8 cellular contexts compared by ENCODE assay signal in the genomic region with DNA sequence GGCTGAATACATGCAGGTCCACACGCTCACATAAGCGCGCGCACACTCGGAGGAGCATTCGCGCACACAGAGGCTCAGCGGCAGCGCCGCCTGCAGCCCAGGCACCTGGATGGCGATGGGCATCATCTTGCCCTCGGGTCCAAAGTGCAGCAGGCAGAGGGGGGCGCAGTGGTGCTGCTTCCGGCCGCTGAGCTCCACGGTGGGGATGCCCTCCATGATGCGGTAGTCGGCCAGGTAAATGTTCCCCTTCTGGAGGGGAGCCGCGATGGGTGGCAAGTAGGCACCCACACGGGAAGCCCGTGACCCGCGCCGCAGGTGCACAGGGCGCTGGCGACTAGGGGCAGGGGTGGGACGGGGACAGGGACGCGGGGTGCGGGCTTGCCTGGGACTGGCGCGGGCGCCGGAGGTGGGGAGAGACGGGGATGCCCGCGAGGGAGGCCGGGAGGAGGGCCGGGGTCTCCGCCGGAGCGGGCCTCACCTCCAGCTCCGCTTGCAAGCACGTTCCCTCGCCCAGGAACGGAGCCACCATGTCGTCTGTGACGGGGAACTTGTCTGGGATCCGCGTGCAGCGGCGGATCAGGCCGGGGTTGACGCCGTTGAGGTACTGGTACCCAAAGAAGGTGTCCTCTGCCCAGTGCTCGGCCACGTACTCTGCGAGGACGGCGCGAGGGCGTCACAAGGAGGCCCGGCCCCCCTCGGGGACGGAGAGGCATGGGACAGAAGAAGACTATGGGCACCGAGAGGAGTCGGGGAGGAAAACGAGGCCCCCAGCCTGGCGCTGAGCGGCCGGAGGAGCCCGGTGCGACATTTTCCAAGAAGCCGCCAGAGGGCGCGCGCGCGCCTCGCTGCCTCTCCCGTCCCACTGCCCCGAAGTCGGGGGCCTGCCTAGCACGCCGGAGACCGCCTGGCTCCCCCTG. TPM values are rescaled to one million over a fixed set of nuclear protein-coding genes. Genes with fewer than 3 reads are reported as not detected.
DNase-seq lines count a peak whose midpoint lies in the region; FAIRE-seq and TF ChIP-seq lines count a peak whose summit lies in the region.

No MANE protein-coding gene starts in this region.

- H3K9me3 Mint-ChIP-seq in progenitor cell of endocrine pancreas (ENCODE audit: low read depth), result no peaks in the 10 kb centered on the region

- FAIRE-seq in GM19239 (lab: Jason Lieb, UNC), result peak; percentile 71

- H3K27ac Mint-ChIP-seq in progenitor cell of endocrine pancreas, result no peak overlapping the region

- H3K4me3 ChIP-seq in left ventricle myocardium inferior, result peak overlapping the region; percentile 65

- peaks cover 19% of the 10 kb centered on the region for H3K4me1 ChIP-seq in left ventricle myocardium inferior

- H3K27ac ChIP-seq in left ventricle myocardium inferior (replicated peaks), result no peak overlapping the region

- no peaks in the 10 kb centered on the region for H3K4me1 Mint-ChIP-seq in progenitor cell of endocrine pancreas (ENCODE audit: low read depth)

- H3K27me3 ChIP-seq in left ventricle myocardium inferior (ENCODE audit: low read depth), result peaks cover 98% of the 10 kb centered on the region

- intact Hi-C loops in left ventricle myocardium inferior (cut with micrococcal nuclease), result no loop called here

- H3K4me3 Mint-ChIP-seq in progenitor cell of endocrine pancreas (ENCODE audit: low read depth), result peak overlapping the region; percentile 72

- H3K27me3 Mint-ChIP-seq in progenitor cell of endocrine pancreas, result peaks cover 79% of the 10 kb centered on the region

- no peaks in the 10 kb centered on the region for H3K9me3 ChIP-seq in left ventricle myocardium inferior (replicated peaks)

- no peaks in the 10 kb centered on the region for H3K36me3 Mint-ChIP-seq in progenitor cell of endocrine pancreas (ENCODE audit: insufficient read depth)

- peak; percentile 79 for DNase-seq in AG08395 (ENCODE audit: low spot score)
- DNase-seq in GM19239 (ENCODE audit: insufficient read length, low spot score), result peak; percentile 95
- DNase-seq in M059J (ENCODE audit: low read depth), result peak; percentile 42
- DNase-seq in SW 1271 (lab: John Stamatoyannopoulos, UW), result peak; percentile 54 to 83
- peak; percentile 53 for DNase-seq in activated naive CD8-positive, alpha-beta T cell treated with anti-CD3 and anti-CD28 coated beads, Interleukin-2, amount 50 U/mL, for 16 hours (ENCODE audit: low read depth, low spot score)
- peak; percentile 71 for DNase-seq in left ventricle myocardium inferior
- peak; percentile 68 for DNase-seq in progenitor cell of endocrine pancreas (ENCODE audit: low spot score, unreplicated experiment)
- DNase-seq in ureter (ENCODE audit: low spot score), result peak; percentile 73

- no peaks in the 10 kb centered on the region for H3K36me3 ChIP-seq in left ventricle myocardium inferior

- TF ChIP-seq CTCF in left ventricle myocardium inferior (IDR thresholded peaks at IDR 0.05; ENCODE audit: borderline replicate concordance) (peak; percentile 97), progenitor cell of endocrine pancreas (IDR thresholded peaks at IDR 0.05; ENCODE audit: unreplicated experiment) (peak; percentile 97)

RNA-seq across cellular contexts. Expression of a gene that starts 8.0 kb away (rescaled TPM):
- not detected in 2 replicates for total RNA-seq in M059J (2014; rRNA removed; shearing (Covaris generic))
- total RNA-seq in left ventricle myocardium inferior (not detected), progenitor cell of endocrine pancreas (0.41 and 0.60 TPM in 2 replicates), ureter (0.62 TPM)

RNA-seq across cellular contexts. Expression of a gene that starts 38.8 kb away (rescaled TPM):
- 0.44 TPM in 1 of 2 replicates, not detected in the other for total RNA-seq in M059J (2014; rRNA removed; shearing (Covaris generic))
- not detected for total RNA-seq in left ventricle myocardium inferior
- not detected in 2 replicates for total RNA-seq in progenitor cell of endocrine pancreas
- 0.44 TPM for total RNA-seq in ureter

RNA-seq across cellular contexts. Expression of a gene that starts 40.7 kb away (rescaled TPM):
- total RNA-seq in M059J (2014; rRNA removed; shearing (Covaris generic)), result not detected in 2 replicates
- total RNA-seq in left ventricle myocardium inferior (not detected), progenitor cell of endocrine pancreas (not detected in 2 replicates), ureter (5.3 TPM)

RNA-seq across cellular contexts. Expression of a gene that starts 44.4 kb away (rescaled TPM):
- 0.22 and 0.94 TPM in 2 replicates for total RNA-seq in M059J (2014; rRNA removed; shearing (Covaris generic))
- total RNA-seq in left ventricle myocardium inferior, result not detected
- 0.47 TPM in 1 of 2 replicates, not detected in the other for total RNA-seq in progenitor cell of endocrine pancreas
- total RNA-seq in ureter, result not detected

Comparison
In these comparisons a context has a peak if more than half of its experiments do, and no peak if none do; other contexts are left out.
1. DNase-seq: peak in every context shown above with its lines; median percentile 95 in GM19239; 79 in AG08395; 73 in ureter; 71 in left ventricle myocardium inferior; 68 in SW 1271; 68 in progenitor cell of endocrine pancreas; 53 in activated naive CD8-positive, alpha-beta T cell treated with anti-CD3 and anti-CD28 coated beads, Interleukin-2, amount 50 U/mL, for 16 hours; 42 in M059J.